26 cellular contexts compared by ENCODE assay signal in the genomic region with DNA sequence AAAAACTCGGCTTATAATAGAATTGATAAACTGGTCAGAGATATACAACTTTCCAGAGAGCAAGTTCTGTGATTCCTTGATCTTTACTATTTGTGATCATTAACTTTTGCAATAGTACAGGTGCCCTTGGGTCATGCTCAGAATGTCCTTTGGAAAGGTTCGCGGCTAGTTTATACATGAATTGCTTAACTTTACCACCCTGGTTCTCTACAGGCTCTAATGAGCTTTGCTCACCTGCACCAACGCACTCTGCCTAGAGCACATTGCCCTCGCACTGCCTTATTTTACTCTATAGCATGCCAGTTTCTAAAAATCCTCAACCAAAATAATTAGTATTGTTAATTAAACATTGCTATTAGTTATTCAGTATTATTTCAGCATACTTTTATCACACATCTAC.
"Had no signal": no experiment of that assay in that cellular context is flagged by ENCODE, and none has a peak within 500 bp of the region (broad histone marks: within the 10 kb centered on the region; RNA-seq: fewer than 3 reads in every experiment).

No MANE protein-coding gene starts in this region.

- H3K27me3 ChIP-seq: colonic mucosa, esophagus squamous epithelium, gastrocnemius medialis, heart right ventricle had no signal

- DNase-seq: colonic mucosa; cortex of kidney; effector CD8-positive, alpha-beta T cell; effector memory CD8-positive, alpha-beta T cell; endodermal cell; erythroblast; esophagus squamous epithelium; foreskin fibroblast; foreskin melanocyte; gastrocnemius medialis; glutamatergic neuron; head of caudate nucleus; heart right ventricle; hypothalamus; immature natural killer cell; islet precursor cell; kidney; kidney glomerular epithelial cell; left colon; left ventricle myocardium inferior; lower lobe of right lung; mesenchymal stem cell; mucosa of descending colon; naive B cell had no signal

- ATAC-seq: effector memory CD8-positive, alpha-beta T cell; esophagus mucosa; gastrocnemius medialis; heart right ventricle; left colon; lower lobe of right lung; mucosa of descending colon had no signal

- H3K4me1 ChIP-seq: colonic mucosa, esophagus squamous epithelium, gastrocnemius medialis, heart right ventricle, left ventricle myocardium inferior, lower lobe of right lung had no signal

- H3K36me3 ChIP-seq: colonic mucosa, esophagus squamous epithelium, gastrocnemius medialis, heart right ventricle, left ventricle myocardium inferior, lower lobe of right lung had no signal

- H3K9me3 ChIP-seq: colonic mucosa, esophagus squamous epithelium, gastrocnemius medialis, lower lobe of right lung, mucosa of descending colon had no signal

- H3K4me3 ChIP-seq: colonic mucosa, esophagus squamous epithelium, gastrocnemius medialis, heart right ventricle, left ventricle myocardium inferior, lower lobe of right lung, mucosa of descending colon had no signal

- H3K27ac ChIP-seq: colonic mucosa, epithelial cell of prostate, esophagus squamous epithelium, gastrocnemius medialis, heart right ventricle, left ventricle myocardium inferior, lower lobe of right lung had no signal
